20 cellular contexts compared by ENCODE assay signal in the genomic region with DNA sequence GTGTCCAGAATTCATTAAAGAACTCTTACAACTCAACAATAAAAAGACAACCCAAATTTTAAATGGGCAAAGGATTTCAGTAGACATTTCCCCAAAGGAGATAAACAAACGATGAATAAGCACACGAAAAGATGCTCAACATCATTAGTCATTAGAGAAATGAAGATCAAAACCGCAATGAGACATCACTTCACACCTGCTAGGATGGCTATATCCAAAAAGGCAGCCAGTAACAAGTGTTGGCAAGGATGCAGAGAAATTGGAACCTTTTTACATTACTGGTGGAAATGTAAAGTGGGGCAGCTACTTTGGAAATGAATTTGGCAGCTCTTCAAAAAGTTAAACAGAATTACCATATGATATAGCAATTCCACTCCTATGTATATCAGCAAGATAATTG. TPM values are rescaled to one million over a fixed set of nuclear protein-coding genes. Genes with fewer than 3 reads are reported as not detected.
"Had no signal": no experiment of that assay in that cellular context is flagged by ENCODE, and none has a peak within 500 bp of the region (broad histone marks: within the 10 kb centered on the region; RNA-seq: fewer than 3 reads in every experiment).

No MANE protein-coding gene starts in this region.

- H3K27ac ChIP-seq: epithelial cell of prostate, esophagus muscularis mucosa, gastroesophageal sphincter, left lung, sigmoid colon, suprapubic skin, thyroid gland had no signal

- FAIRE-seq: endometrium, keratinocyte, small intestine, urothelium cell line had no signal

- H3K4me3 Mint-ChIP-seq: naive thymus-derived CD8-positive, alpha-beta T cell; type B pancreatic cell had no signal

- H3K9me3 ChIP-seq: esophagus muscularis mucosa, gastroesophageal sphincter, left lung, sigmoid colon, suprapubic skin, thyroid gland had no signal

- H3K4me1 Mint-ChIP-seq: naive thymus-derived CD8-positive, alpha-beta T cell had no signal

- H3K36me3 ChIP-seq: gastroesophageal sphincter, left lung, sigmoid colon, suprapubic skin, thyroid gland had no signal

- H3K9me3 Mint-ChIP-seq: type B pancreatic cell had no signal

- H3K4me1 ChIP-seq: left lung, thyroid gland had no signal

- H3K36me3 Mint-ChIP-seq: naive thymus-derived CD8-positive, alpha-beta T cell; type B pancreatic cell had no signal

- ATAC-seq: gastroesophageal sphincter; left lung; naive thymus-derived CD8-positive, alpha-beta T cell had no signal

- H3K27ac Mint-ChIP-seq: naive thymus-derived CD8-positive, alpha-beta T cell; type B pancreatic cell had no signal

- H3K27me3 Mint-ChIP-seq: type B pancreatic cell had no signal

- H3K4me3 ChIP-seq: esophagus muscularis mucosa, gastroesophageal sphincter, left lung, lung, sigmoid colon, suprapubic skin, thyroid gland had no signal

- H3K27me3 ChIP-seq: esophagus muscularis mucosa, gastroesophageal sphincter, left lung, sigmoid colon, suprapubic skin, thyroid gland had no signal

- DNase-seq: effector memory CD4-positive, alpha-beta T cell; glutamatergic neuron; left lung; mesenchymal stem cell; midbrain; naive thymus-derived CD8-positive, alpha-beta T cell; sigmoid colon; small intestine; stimulated activated CD4-positive, alpha-beta T cell treated with anti-CD3 and anti-CD28 coated beads, Interleukin-12 subunit alpha, Interleukin-12 subunit beta, amount 100 ng/mL, for 4 hours; stimulated activated naive CD4-positive, alpha-beta T cell treated with Interleukin-2 at 50 U/mL for 16 hours; thyroid gland had no signal

RNA-seq across cellular contexts. Expression of gene PITPNM3, which starts 42.0 kb away (rescaled TPM):
- polyA plus RNA-seq: naive thymus-derived CD8-positive, alpha-beta T cell had no signal
